In the genomic region with DNA sequence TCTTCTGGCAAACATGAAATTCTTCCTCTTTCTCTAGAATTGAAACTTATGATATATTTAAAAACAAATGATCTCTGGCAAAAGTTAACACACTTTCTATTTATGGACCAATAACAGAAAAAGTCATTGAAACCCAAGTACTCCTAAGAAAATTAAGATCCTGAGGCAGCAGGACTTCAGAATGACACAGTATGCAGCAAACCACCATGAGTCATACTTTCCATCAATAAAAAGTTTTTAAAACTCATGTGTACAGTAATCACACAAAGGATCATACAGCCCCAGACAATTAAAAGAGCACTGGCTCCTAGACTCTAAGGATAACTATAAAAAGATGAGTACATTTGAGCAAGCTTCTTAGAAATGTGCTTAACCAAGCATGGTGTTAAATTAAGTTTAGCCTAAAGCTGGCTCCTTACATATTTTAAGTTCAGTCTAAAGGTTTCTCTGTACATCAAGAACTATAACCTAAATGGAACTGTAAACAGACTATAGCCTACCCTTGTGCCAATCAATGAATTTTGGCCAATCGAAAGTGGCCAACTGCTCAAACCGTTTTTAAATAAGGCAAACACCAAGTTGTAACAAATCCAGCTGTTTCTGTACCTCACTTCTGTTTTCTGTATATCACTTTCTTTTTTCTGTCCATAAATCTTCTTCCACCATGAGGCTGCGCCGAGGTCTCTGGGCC, we compare ENCODE assay signal across 11 cellular contexts.
A peak's percentile ranks its signal among the peaks of the same experiment; 100 is the strongest.
DNase-seq lines count a peak whose midpoint lies in the region; ATAC-seq, FAIRE-seq and TF ChIP-seq lines count a peak whose summit lies in the region.
"Had no signal": no experiment of that assay in that cellular context is flagged by ENCODE, and none has a peak within 500 bp of the region (broad histone marks: within the 10 kb centered on the region; RNA-seq: fewer than 3 reads in every experiment).

No MANE protein-coding gene starts in this region.

- no peaks in the 10 kb centered on the region for H3K36me3 ChIP-seq in pancreas

- no peak for TF ChIP-seq CTCF in chondrocyte (IDR thresholded peaks at IDR 0.05)
- no peak for TF ChIP-seq CTCF in pancreas (IDR thresholded peaks at IDR 0.05)

- H3K9me3 Mint-ChIP-seq in chondrocyte (ENCODE audit: low read depth): no peaks in the 10 kb centered on the region

- H3K4me3 ChIP-seq in pancreas: no peak overlapping the region

- ATAC-seq in pancreas (peak in 2 of 4 donors; percentile 57), GM19455 (IDR thresholded peaks at IDR 0.05; ENCODE audit: unreplicated experiment) (no peak)

- intact Hi-C loops in pancreas (cut with DNase I): no loop called here

- no peaks in the 10 kb centered on the region for H3K4me1 ChIP-seq in pancreas

- H3K27ac ChIP-seq in pancreas: no peak overlapping the region

- H3K36me3 Mint-ChIP-seq in chondrocyte (ENCODE audit: low read depth): no peaks in the 10 kb centered on the region

- 85 to 90% methylated on average over 4 of the region's 4 CpGs for WGBS in pancreas, 2 donors

- H3K27me3 ChIP-seq in pancreas: no peaks in the 10 kb centered on the region

- H3K4me3 Mint-ChIP-seq in chondrocyte (ENCODE audit: unreplicated experiment): no peak overlapping the region

- peak; percentile 69 for FAIRE-seq in pancreas (lab: Jason Lieb, UNC)

- peaks cover 31% of the 10 kb centered on the region for H3K4me1 Mint-ChIP-seq in chondrocyte (ENCODE audit: low read depth)

- DNase-seq in GM04504 (ENCODE audit: low read depth) (peak; percentile 62), NOMO-1 (lab: John Stamatoyannopoulos, UW; ENCODE audit: unreplicated experiment in 2 of 2) (peak; percentile 33 to 72), chondrocyte (ENCODE audit: low spot score) (no peak), pancreas (no peak), HUDEP-2 (lab: John Stamatoyannopoulos, UW; ENCODE audit: unreplicated experiment in 76 of 76) (no peak)
- DNase-seq in stimulated activated CD4-positive, alpha-beta T cell treated with anti-CD3 and anti-CD28 coated beads, Interleukin-12 subunit alpha, Interleukin-12 subunit beta, amount 100 ng/mL, for 4 hours: no peak
- no peak for DNase-seq in activated T-cell treated with anti-CD3 and anti-CD28 coated beads, Interleukin-2, amount 50 U/mL, for 1 hour
- DNase-seq: effector memory CD4-positive, alpha-beta T cell; GF-D8; NCI-H510A treated with DMSO at 0.1 percent for 48 hours had no signal

- H3K9me3 ChIP-seq in pancreas: no peaks in the 10 kb centered on the region

- no peaks in the 10 kb centered on the region for H3K27me3 Mint-ChIP-seq in chondrocyte (ENCODE audit: low read depth)

- H3K27ac Mint-ChIP-seq in chondrocyte (ENCODE audit: unreplicated experiment): peak overlapping the region; percentile 65

Comparison
In these comparisons a context has a peak if more than half of its experiments do, and no peak if none do; other contexts are left out.
1. DNase-seq: peak in GM04504 (single experiment) and NOMO-1 (2 of 2); none in chondrocyte (single experiment), pancreas (0 of 6), HUDEP-2 (0 of 76), stimulated activated CD4-positive, alpha-beta T cell treated with anti-CD3 and anti-CD28 coated beads, Interleukin-12 subunit alpha, Interleukin-12 subunit beta, amount 100 ng/mL, for 4 hours (single experiment) and activated T-cell treated with anti-CD3 and anti-CD28 coated beads, Interleukin-2, amount 50 U/mL, for 1 hour (single experiment).